In the genomic region with DNA sequence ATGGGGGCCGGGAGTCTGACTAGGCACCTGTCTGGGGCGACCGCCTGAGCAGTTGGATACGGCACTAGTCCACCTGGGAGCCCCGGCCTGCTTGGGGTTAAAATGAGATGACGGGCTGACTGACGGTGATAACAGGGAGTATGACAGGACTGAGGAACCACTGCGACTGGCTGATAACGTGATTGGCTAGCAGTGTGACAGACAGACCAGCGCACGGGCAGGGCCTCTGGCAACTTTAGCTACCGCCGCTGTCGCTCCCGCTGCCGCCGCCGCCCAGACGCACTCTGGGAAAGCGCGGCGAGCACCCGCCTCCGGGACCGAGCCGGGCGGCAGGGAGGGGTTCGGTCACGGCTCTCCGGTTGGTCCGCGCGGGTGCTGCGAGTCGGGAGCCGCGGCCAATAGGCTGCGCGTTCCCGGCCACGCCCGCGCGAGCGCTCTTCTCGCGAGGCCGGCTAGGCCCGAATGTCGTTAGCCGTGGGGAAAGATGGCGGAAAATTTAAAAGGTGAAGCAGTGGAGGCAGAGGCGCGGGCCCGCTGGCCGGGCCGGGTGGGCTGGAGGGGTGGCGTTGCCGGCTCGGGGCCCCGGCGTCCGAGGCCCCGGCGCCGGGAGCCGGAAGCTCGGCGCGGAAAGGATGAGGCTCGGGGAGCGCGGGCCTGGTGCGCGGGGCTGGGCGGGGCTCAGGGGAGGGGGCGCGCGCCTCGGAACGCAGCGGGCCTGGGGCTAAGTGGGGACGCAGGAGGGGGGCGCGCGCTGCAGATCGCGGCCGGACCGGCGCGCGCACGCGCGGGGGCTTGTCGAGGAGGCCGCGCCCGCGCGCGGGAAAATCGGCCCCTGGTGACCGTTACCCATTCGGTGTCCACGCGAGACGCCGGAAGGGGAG, we compare ENCODE assay signal across 8 cellular contexts. TPM values are rescaled to one million over a fixed set of nuclear protein-coding genes. Genes with fewer than 3 reads are reported as not detected.
A peak's percentile ranks its signal among the peaks of the same experiment; 100 is the strongest.
DNase-seq lines count a peak whose midpoint lies in the region; ATAC-seq and TF ChIP-seq lines count a peak whose summit lies in the region.

A gene with protein sequence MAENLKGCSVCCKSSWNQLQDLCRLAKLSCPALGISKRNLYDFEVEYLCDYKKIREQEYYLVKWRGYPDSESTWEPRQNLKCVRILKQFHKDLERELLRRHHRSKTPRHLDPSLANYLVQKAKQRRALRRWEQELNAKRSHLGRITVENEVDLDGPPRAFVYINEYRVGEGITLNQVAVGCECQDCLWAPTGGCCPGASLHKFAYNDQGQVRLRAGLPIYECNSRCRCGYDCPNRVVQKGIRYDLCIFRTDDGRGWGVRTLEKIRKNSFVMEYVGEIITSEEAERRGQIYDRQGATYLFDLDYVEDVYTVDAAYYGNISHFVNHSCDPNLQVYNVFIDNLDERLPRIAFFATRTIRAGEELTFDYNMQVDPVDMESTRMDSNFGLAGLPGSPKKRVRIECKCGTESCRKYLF (plus strand): TSS at position 434 of the 881 bp plus-strand sequence. CDS start 51 bp downstream, at position 485.

- DNase-seq in DMS53 (lab: John Stamatoyannopoulos, UW) (peak; percentile 96), OCI-M2 (lab: John Stamatoyannopoulos, UW; ENCODE audit: unreplicated experiment) (peak; percentile 30), activated T-cell treated with anti-CD3 and anti-CD28 coated beads for 24 hours (ENCODE audit: low read depth) (peak; percentile 77), epithelial cell of esophagus (ENCODE audit: low read depth) (peak; percentile 91), mucosa of gallbladder (ENCODE audit: low spot score) (peak; percentile 89)
- DNase-seq in Jurkat, Clone E6-1 (ENCODE audit: low read depth, low spot score): peak; percentile 78
- DNase-seq in stimulated activated CD8-positive, alpha-beta memory T cell treated with anti-CD3 and anti-CD28 coated beads, Interleukin-4, amount 100 ng/mL, for 24 hours (ENCODE audit: low read depth): peak; percentile 67

- TF ChIP-seq CTCF in epithelial cell of esophagus (IDR thresholded peaks at IDR 0.05; ENCODE audit: insufficient read depth, low read depth, low read length, missing control alignments): no peak

- peak; percentile 87 for ATAC-seq in GM21717 (IDR thresholded peaks at IDR 0.05; ENCODE audit: unreplicated experiment)

- H3K4me3 ChIP-seq in Jurkat, Clone E6-1 (ENCODE audit: low read length): peak within 1 kb of the TSS; percentile 75
- peak within 1 kb of the TSS; percentile 58 for H3K4me3 ChIP-seq in epithelial cell of esophagus (ENCODE audit: low read length)

RNA-seq across cellular contexts. Expression of the gene that starts here (rescaled TPM):
- 33.7 TPM for polyA plus RNA-seq in Jurkat, Clone E6-1 (2012; ENCODE audit: insufficient read depth, insufficient read length)
- total RNA-seq in mucosa of gallbladder: 4.5 TPM

Comparison
In these comparisons a context has a peak if more than half of its experiments do, and no peak if none do; other contexts are left out.
1. Peak in every context shown above with its lines: DNase-seq, ATAC-seq and H3K4me3 ChIP-seq.
2. DNase-seq: peak in every context shown above with its lines; median percentile 96 in DMS53; 91 in epithelial cell of esophagus; 89 in mucosa of gallbladder; 78 in Jurkat, Clone E6-1; 77 in activated T-cell treated with anti-CD3 and anti-CD28 coated beads for 24 hours; 67 in stimulated activated CD8-positive, alpha-beta memory T cell treated with anti-CD3 and anti-CD28 coated beads, Interleukin-4, amount 100 ng/mL, for 24 hours; 30 in OCI-M2.